ENCODE assay signal across 1 cellular context in genomic region chr11:77320351-77320750, GRCh38.
TF ChIP-seq lines count a peak whose summit lies in the region.

No MANE protein-coding gene starts in this region.

TF ChIP-seq in IMR-90, 13 proteins besides CTCF, POLR2A, EP300 and RAD21:
- TF ChIP-seq, protein P1, sequence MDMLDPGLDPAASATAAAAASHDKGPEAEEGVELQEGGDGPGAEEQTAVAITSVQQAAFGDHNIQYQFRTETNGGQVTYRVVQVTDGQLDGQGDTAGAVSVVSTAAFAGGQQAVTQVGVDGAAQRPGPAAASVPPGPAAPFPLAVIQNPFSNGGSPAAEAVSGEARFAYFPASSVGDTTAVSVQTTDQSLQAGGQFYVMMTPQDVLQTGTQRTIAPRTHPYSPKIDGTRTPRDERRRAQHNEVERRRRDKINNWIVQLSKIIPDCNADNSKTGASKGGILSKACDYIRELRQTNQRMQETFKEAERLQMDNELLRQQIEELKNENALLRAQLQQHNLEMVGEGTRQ (IDR thresholded peaks at IDR 0.05; ENCODE audit: low read depth, low read length) = no peak
- TF ChIP-seq CHD1 (IDR thresholded peaks at IDR 0.05; ENCODE audit: low read depth, low read length) (no peak), RCOR1 (IDR thresholded peaks at IDR 0.05; ENCODE audit: insufficient replicate concordance, low read length) (no peak), SMC3 (IDR thresholded peaks at IDR 0.05; ENCODE audit: low read depth, low read length) (no peak), BHLHE40 (IDR thresholded peaks at IDR 0.05; ENCODE audit: low read depth, low read length) (no peak), CEBPB (IDR thresholded peaks at IDR 0.05; ENCODE audit: low read depth, low read length) (no peak), RFX5 (IDR thresholded peaks at IDR 0.05; ENCODE audit: low read depth, low read length) (no peak)
